Comparison of ENCODE assay signal across 10 cellular contexts in the genomic region with DNA sequence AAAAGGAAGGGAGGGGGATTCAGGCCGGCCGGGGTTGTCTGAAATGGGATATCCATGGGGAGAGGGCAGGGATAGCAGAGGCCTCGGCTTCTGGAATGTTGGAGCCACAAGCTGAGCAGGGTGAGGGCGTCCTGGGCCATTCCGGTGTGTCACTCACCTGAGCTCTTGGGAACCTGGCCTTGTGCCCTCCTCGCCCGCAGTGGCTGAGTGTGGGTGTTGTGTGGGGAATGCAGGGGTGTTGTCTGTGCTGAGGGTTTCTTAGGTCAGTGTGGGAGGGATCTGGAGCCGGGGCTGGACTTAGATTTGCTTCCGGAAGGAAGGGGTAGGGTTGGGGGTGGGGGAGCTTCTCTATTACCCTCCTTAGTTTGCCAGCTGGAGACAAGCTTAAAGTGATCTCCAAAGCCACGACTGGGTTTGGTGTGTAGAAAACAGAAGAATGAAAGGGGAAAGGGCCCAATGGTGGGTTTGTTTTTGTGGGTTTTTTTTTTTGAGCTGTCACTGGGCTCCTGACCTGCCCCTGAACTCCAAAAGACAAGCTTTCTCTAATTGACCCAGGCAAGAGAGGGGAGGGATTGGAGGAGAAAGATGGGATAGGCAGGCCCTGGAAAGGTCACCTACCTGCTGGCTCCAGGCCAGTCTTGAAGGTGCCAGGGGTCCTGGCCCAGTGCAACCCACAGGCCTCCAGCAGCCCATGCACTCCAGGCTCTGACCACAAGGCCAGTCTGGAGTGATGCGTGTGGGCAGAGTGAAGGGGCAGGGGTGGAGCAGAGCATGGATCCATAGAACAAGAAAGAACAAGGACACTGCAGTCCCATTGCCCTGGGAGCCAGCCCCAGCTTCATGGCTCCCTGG. TPM values are rescaled to one million over a fixed set of nuclear protein-coding genes. Genes with fewer than 3 reads are reported as not detected.
DNase-seq lines count a peak whose midpoint lies in the region; ATAC-seq and TF ChIP-seq lines count a peak whose summit lies in the region.
"Had no signal": no experiment of that assay in that cellular context is flagged by ENCODE, and none has a peak within 500 bp of the region (broad histone marks: within the 10 kb centered on the region; RNA-seq: fewer than 3 reads in every experiment).

Gene SULT1A2 (minus strand): TSS at position 211 of the 852 bp plus-strand sequence. CDS start 1,120 bp downstream, outside the sequence.

- H3K36me3 ChIP-seq in RWPE2 (ENCODE audit: low read depth) (no peaks in the 10 kb centered on the region), neuronal stem cell (replicated peaks in 1 of 2; ENCODE audit: control insufficient read depth in 2 of 2, insufficient read depth in 2 of 2, low read length in 2 of 2) (peaks cover 0 to 6% of the 10 kb centered on the region in 2 donors)
- H3K36me3 ChIP-seq: gastrocnemius medialis had no signal

- no peaks in the 10 kb centered on the region for H3K27me3 Mint-ChIP-seq in Calu3 (ENCODE audit: unreplicated experiment)

- intact Hi-C loops in Calu3 (cut with micrococcal nuclease; ENCODE audit: unreplicated experiment), result no loop called here
- intact Hi-C loops in left cardiac atrium (cut with DNase I), result no loop called here

- no CpG with 5 or more reads among the region's 11 CpGs for WGBS in neuronal stem cell (ENCODE audit: extremely low coverage in 2 of 2, insufficient read length in 2 of 2, insufficient replicate concordance in 1 of 2), 2 donors

- H3K4me3 ChIP-seq in RWPE2 (ENCODE audit: severe bottlenecking) (no peak within 1 kb of the TSS), neuronal stem cell (ENCODE audit: low read length in 2 of 2) (no peak within 1 kb of the TSS)

- peak within 1 kb of the TSS; percentile 59 for H4K91ac ChIP-seq in neuronal stem cell (ENCODE audit: low read depth, low read length, poor library complexity)

- peak within 1 kb of the TSS; percentile 51 for H2AFZ ChIP-seq in neuronal stem cell (ENCODE audit: low read length)

- ATAC-seq in RWPE2 (ENCODE audit: low read depth) (peak; percentile 53), left cardiac atrium (peak; percentile 68 to 75)
- ATAC-seq: gastrocnemius medialis had no signal

- CTCF ChIA-PET in Calu3 (lab: Charles Lee), result interaction anchor here (0.7 to 1.1 kb wide), 3 partner anchors 27 to 539 kb away, joined by 3 to 4 read pairs (median 3); no protein-coding TSS in a partner anchor

- no peak within 1 kb of the TSS for H2BK12ac ChIP-seq in neuronal stem cell (ENCODE audit: low read length)

- H3K18ac ChIP-seq in neuronal stem cell (ENCODE audit: low read length), result peak within 1 kb of the TSS; percentile 91

- no peak for TF ChIP-seq CTCF in Calu3 (IDR thresholded peaks at IDR 0.05; ENCODE audit: unreplicated experiment)
- TF ChIP-seq CTCF in RWPE2 (IDR thresholded peaks at IDR 0.05; ENCODE audit: poor library complexity, severe bottlenecking), result no peak

- H3K4me3 Mint-ChIP-seq in Calu3 (ENCODE audit: low read depth, unreplicated experiment), result peak within 1 kb of the TSS; percentile 17

- H3K27me3 ChIP-seq in RWPE2 (ENCODE audit: insufficient read depth, poor library complexity, severe bottlenecking) (no peaks in the 10 kb centered on the region), neuronal stem cell (ENCODE audit: control insufficient read depth in 3 of 3, insufficient read depth in 3 of 3, low read depth in 1 of 3, low read length in 3 of 3) (no peaks in the 10 kb centered on the region)
- H3K27me3 ChIP-seq: gastrocnemius medialis had no signal

- H3K23ac ChIP-seq in neuronal stem cell (ENCODE audit: low read depth, low read length, poor library complexity), result peak within 1 kb of the TSS; percentile 85

- H3K27ac Mint-ChIP-seq in Calu3 (ENCODE audit: unreplicated experiment), result peak within 1 kb of the TSS; percentile 25

- H3K9me3 Mint-ChIP-seq in Calu3 (ENCODE audit: low read depth, unreplicated experiment), result no peaks in the 10 kb centered on the region

- no peaks in the 10 kb centered on the region for H3K79me1 ChIP-seq in neuronal stem cell (ENCODE audit: low read depth, low read length)

- H3K4ac ChIP-seq in neuronal stem cell (ENCODE audit: low read length), result peak within 1 kb of the TSS; percentile 53

- peaks cover 24% of the 10 kb centered on the region for H3K4me1 Mint-ChIP-seq in Calu3 (ENCODE audit: low read depth, unreplicated experiment)

- no peak within 1 kb of the TSS for H3K27ac ChIP-seq in RWPE2 (ENCODE audit: poor library complexity, severe bottlenecking)
- H3K27ac ChIP-seq in neuronal stem cell (replicated peaks; ENCODE audit: low read length), result no peak within 1 kb of the TSS
- H3K27ac ChIP-seq: gastrocnemius medialis had no signal

- H3K9me3 ChIP-seq in RWPE2 (ENCODE audit: severe bottlenecking) (no peaks in the 10 kb centered on the region), neuronal stem cell (replicated peaks in 1 of 2; ENCODE audit: control insufficient read depth in 2 of 2, insufficient read depth in 1 of 2, low read depth in 1 of 2, low read length in 2 of 2) (no peaks in the 10 kb centered on the region)
- H3K9me3 ChIP-seq: gastrocnemius medialis had no signal

- peak; percentile 72 for DNase-seq in Calu3
- DNase-seq in RWPE2 (ENCODE audit: low spot score), result no peak
- peak; percentile 58 for DNase-seq in left cardiac atrium
- no peak for DNase-seq in neuronal stem cell (ENCODE audit: low spot score)
- no peak for DNase-seq in stimulated activated CD4-positive, alpha-beta T cell treated with anti-CD3 and anti-CD28 coated beads, Interleukin-15, amount 100 ng/mL, for 24 hours
- no peak for DNase-seq in stimulated activated CD8-positive, alpha-beta memory T cell treated with anti-CD3 and anti-CD28 coated beads, Interleukin-4, amount 100 ng/mL, for 48 hours
- no peak for DNase-seq in 8988T
- no peak for DNase-seq in activated naive CD4-positive, alpha-beta T cell treated with anti-CD3 and anti-CD28 coated beads, Interleukin-2, amount 50 U/mL, for 16 hours
- DNase-seq: gastrocnemius medialis, nucleus accumbens had no signal

- no TSS peak for BruUV-seq in Calu3 (replicated peaks; lab: Mats Ljungman, UMichigan)

- peak within 1 kb of the TSS; percentile 94 for H2AK5ac ChIP-seq in neuronal stem cell (ENCODE audit: low read depth, low read length)

- no peaks in the 10 kb centered on the region for H3K4me1 ChIP-seq in RWPE2 (ENCODE audit: insufficient read depth, poor library complexity, severe bottlenecking)
- peaks cover 11 to 17% of the 10 kb centered on the region in 2 donors for H3K4me1 ChIP-seq in neuronal stem cell (ENCODE audit: control insufficient read depth in 2 of 2, insufficient read depth in 1 of 2, low read depth in 1 of 2, low read length in 2 of 2)

- no peak within 1 kb of the TSS for H3K4me2 ChIP-seq in neuronal stem cell (ENCODE audit: insufficient read depth, low read length, poor library complexity, severe bottlenecking)

- H2BK120ac ChIP-seq in neuronal stem cell (ENCODE audit: low read depth, low read length), result no peak within 1 kb of the TSS

- H3K36me3 Mint-ChIP-seq in Calu3 (ENCODE audit: insufficient read depth, unreplicated experiment), result peaks cover 20% of the 10 kb centered on the region

- H3K9ac ChIP-seq in neuronal stem cell (ENCODE audit: low read depth, low read length, poor library complexity), result peak within 1 kb of the TSS; percentile 44

- H2BK5ac ChIP-seq in neuronal stem cell (ENCODE audit: low read length), result peak within 1 kb of the TSS; percentile 66

- H2BK15ac ChIP-seq in neuronal stem cell (ENCODE audit: low read length), result no peak within 1 kb of the TSS

- H3K14ac ChIP-seq in neuronal stem cell (ENCODE audit: low read length), result no peak within 1 kb of the TSS

- H4K8ac ChIP-seq in neuronal stem cell (ENCODE audit: low read depth, low read length), result peak within 1 kb of the TSS; percentile 93

RNA-seq across cellular contexts. Expression of gene SULT1A2, which starts in this region (rescaled TPM):
- total RNA-seq in Calu3 (2022) (1.9 and 2.5 TPM in 2 replicates), left cardiac atrium (1 to 10 TPM; 1.3 to 2.1 TPM)
- polyA plus RNA-seq in neuronal stem cell (2013, experiment 1 of 2), result 0.07 TPM
- 0.11 TPM for polyA plus RNA-seq in neuronal stem cell (2013, experiment 2 of 2)

Comparison
In these comparisons a context has a peak if more than half of its experiments do, and no peak if none do; other contexts are left out.
1. DNase-seq: peak in Calu3 (single experiment) and left cardiac atrium (single experiment); none in RWPE2 (single experiment), neuronal stem cell (single experiment), stimulated activated CD4-positive, alpha-beta T cell treated with anti-CD3 and anti-CD28 coated beads, Interleukin-15, amount 100 ng/mL, for 24 hours (single experiment), stimulated activated CD8-positive, alpha-beta memory T cell treated with anti-CD3 and anti-CD28 coated beads, Interleukin-4, amount 100 ng/mL, for 48 hours (single experiment), 8988T (single experiment) and activated naive CD4-positive, alpha-beta T cell treated with anti-CD3 and anti-CD28 coated beads, Interleukin-2, amount 50 U/mL, for 16 hours (single experiment).